ENCODE assay signal across 18 cellular contexts in the genomic region with DNA sequence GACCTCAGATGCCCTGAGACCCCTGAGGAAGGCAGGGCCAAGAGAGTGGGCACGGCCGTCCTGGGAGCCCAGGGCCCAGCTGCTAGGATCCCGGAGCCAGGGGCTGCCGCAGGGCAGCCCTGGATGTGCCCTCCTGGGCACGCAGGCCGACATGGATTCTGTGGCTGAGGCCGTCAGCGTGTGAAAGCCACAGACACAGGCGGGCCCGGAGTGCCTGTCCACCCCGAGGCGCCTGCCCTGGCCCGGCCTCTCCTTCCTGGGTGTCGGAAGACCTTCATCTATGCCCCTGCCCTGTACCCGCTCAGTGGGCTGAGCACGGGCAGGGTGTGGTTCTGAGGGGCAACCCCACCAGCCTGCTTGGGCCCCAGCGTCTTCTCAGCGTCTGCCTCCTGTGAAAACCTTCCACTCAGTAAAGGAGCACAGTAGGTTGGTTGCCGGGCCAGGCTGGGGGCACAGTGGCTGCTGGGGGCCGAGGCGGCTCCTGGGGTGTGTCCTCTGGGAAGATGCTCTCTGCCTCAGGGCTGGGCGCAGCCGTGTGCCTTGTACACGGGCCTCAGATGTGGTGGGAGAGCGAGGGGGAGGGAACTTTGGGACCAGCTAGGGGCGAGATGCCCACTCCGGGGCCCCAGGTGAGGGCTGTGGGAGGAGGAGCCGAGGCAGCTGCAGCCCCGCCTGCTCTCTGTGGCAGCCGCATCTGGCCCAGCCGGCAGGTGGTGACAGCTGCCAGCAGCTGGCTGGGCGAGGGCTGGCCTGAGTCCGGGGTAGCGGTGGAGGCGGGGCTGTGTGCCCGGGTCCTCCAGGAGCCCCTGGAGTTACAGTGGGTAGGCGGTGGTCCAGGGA. TPM values are rescaled to one million over a fixed set of nuclear protein-coding genes. Genes with fewer than 3 reads are reported as not detected.
DNase-seq lines count a peak whose midpoint lies in the region; ATAC-seq and TF ChIP-seq lines count a peak whose summit lies in the region.
"Had no signal": no experiment of that assay in that cellular context is flagged by ENCODE, and none has a peak within 500 bp of the region (broad histone marks: within the 10 kb centered on the region; RNA-seq: fewer than 3 reads in every experiment).

No MANE protein-coding gene starts in this region.

- no peak overlapping the region for H3K4me3 Mint-ChIP-seq in activated CD4-positive, alpha-beta T cell treated with anti-CD3 and anti-CD28 coated beads, Interleukin-2, amount 10 ng/mL, durations not matched to agents 7 days and 5 days
- H3K4me3 Mint-ChIP-seq in stimulated activated memory B cell treated with anti-CD40 and anti-IgM and Interleukin-4, amounts not matched to agents 10 μg/mL and 1 μg/mL and 100 μg/mL, for 72 hours = no peak overlapping the region
- no peak overlapping the region for H3K4me3 Mint-ChIP-seq in CD14-positive monocyte
- H3K4me3 Mint-ChIP-seq: activated CD4-positive, alpha-beta memory T cell treated with anti-CD3 and anti-CD28 coated beads for 36 hours; brain had no signal

- TF ChIP-seq POLR2A in Peyer's patch (IDR thresholded peaks at IDR 0.05) = no peak

- no peaks in the 10 kb centered on the region for H3K27me3 ChIP-seq in Peyer's patch

- no peaks in the 10 kb centered on the region for H3K36me3 ChIP-seq in Peyer's patch
- H3K36me3 ChIP-seq: gastrocnemius medialis, prostate gland had no signal

- H3K9me3 ChIP-seq in Peyer's patch = peaks cover 0 to 4% (median 0%) of the 10 kb centered on the region in 4 donors
- H3K9me3 ChIP-seq: gastrocnemius medialis, prostate gland had no signal

- intact Hi-C loops in CD14-positive monocyte (cut with micrococcal nuclease) = no loop called here

- H3K27ac ChIP-seq in Peyer's patch = no peak overlapping the region
- no peak overlapping the region for H3K27ac ChIP-seq in coronary artery
- H3K27ac ChIP-seq: gastrocnemius medialis, prostate gland had no signal

- peak; percentile 26 for DNase-seq in activated CD4-positive, alpha-beta T cell treated with anti-CD3 and anti-CD28 coated beads for 48 hours
- no peak for DNase-seq in activated CD4-positive, alpha-beta T cell treated with anti-CD3 and anti-CD28 coated beads, Interleukin-2, amount 10 ng/mL, durations not matched to agents 7 days and 5 days
- DNase-seq in LHCN-M2 (ENCODE audit: low read depth) = peak; percentile 14
- peak; percentile 20 for DNase-seq in astrocyte of the hippocampus (ENCODE audit: low read depth, low spot score)
- DNase-seq in CD14-positive monocyte (ENCODE audit: low spot score) = no peak
- DNase-seq in Peyer's patch = no peak
- DNase-seq in coronary artery (ENCODE audit: low spot score) = no peak
- DNase-seq: activated CD4-positive, alpha-beta memory T cell treated with anti-CD3 and anti-CD28 coated beads for 36 hours; activated gamma-delta T cell; gastrocnemius medialis; islet precursor cell; Kasumi-1; NCI-H2171; T-helper 2 cell; trophoblast cell had no signal

- no peaks in the 10 kb centered on the region for H3K4me1 ChIP-seq in Peyer's patch
- H3K4me1 ChIP-seq: prostate gland had no signal

- H3K4me3 ChIP-seq in Peyer's patch = no peak overlapping the region
- no peak overlapping the region for H3K4me3 ChIP-seq in coronary artery
- H3K4me3 ChIP-seq: gastrocnemius medialis, prostate gland had no signal

- no peaks in the 10 kb centered on the region for H3K4me1 Mint-ChIP-seq in activated CD4-positive, alpha-beta T cell treated with anti-CD3 and anti-CD28 coated beads, Interleukin-2, amount 10 ng/mL, durations not matched to agents 7 days and 5 days
- no peaks in the 10 kb centered on the region for H3K4me1 Mint-ChIP-seq in stimulated activated memory B cell treated with anti-CD40 and anti-IgM and Interleukin-4, amounts not matched to agents 10 μg/mL and 1 μg/mL and 100 μg/mL, for 72 hours
- H3K4me1 Mint-ChIP-seq in CD14-positive monocyte = no peaks in the 10 kb centered on the region

- CTCF ChIA-PET in activated CD4-positive, alpha-beta T cell treated with anti-CD3 and anti-CD28 coated beads, Interleukin-2, amount 10 ng/mL, durations not matched to agents 7 days and 5 days (lab: Charles Lee) = no interaction called here

- no peaks in the 10 kb centered on the region for H3K36me3 Mint-ChIP-seq in activated CD4-positive, alpha-beta T cell treated with anti-CD3 and anti-CD28 coated beads, Interleukin-2, amount 10 ng/mL, durations not matched to agents 7 days and 5 days (ENCODE audit: low read depth)
- no peaks in the 10 kb centered on the region for H3K36me3 Mint-ChIP-seq in stimulated activated memory B cell treated with anti-CD40 and anti-IgM and Interleukin-4, amounts not matched to agents 10 μg/mL and 1 μg/mL and 100 μg/mL, for 72 hours
- H3K36me3 Mint-ChIP-seq in CD14-positive monocyte = no peaks in the 10 kb centered on the region
- H3K36me3 Mint-ChIP-seq: activated CD4-positive, alpha-beta memory T cell treated with anti-CD3 and anti-CD28 coated beads for 36 hours; brain had no signal

- no peak overlapping the region for H3K27ac Mint-ChIP-seq in activated CD4-positive, alpha-beta T cell treated with anti-CD3 and anti-CD28 coated beads, Interleukin-2, amount 10 ng/mL, durations not matched to agents 7 days and 5 days
- no peak overlapping the region for H3K27ac Mint-ChIP-seq in stimulated activated memory B cell treated with anti-CD40 and anti-IgM and Interleukin-4, amounts not matched to agents 10 μg/mL and 1 μg/mL and 100 μg/mL, for 72 hours
- H3K27ac Mint-ChIP-seq in CD14-positive monocyte = no peak overlapping the region
- H3K27ac Mint-ChIP-seq: activated CD4-positive, alpha-beta memory T cell treated with anti-CD3 and anti-CD28 coated beads for 36 hours; brain had no signal

- TF ChIP-seq CTCF in CD14-positive monocyte (IDR thresholded peaks at IDR 0.05) = no peak
- TF ChIP-seq CTCF in Peyer's patch (IDR thresholded peaks at IDR 0.05) = peak in 1 of 6 experiments; percentile 15
- no peak for TF ChIP-seq CTCF in coronary artery (IDR thresholded peaks at IDR 0.05)

- no peaks in the 10 kb centered on the region for H3K27me3 Mint-ChIP-seq in activated CD4-positive, alpha-beta T cell treated with anti-CD3 and anti-CD28 coated beads, Interleukin-2, amount 10 ng/mL, durations not matched to agents 7 days and 5 days
- peaks cover 63% of the 10 kb centered on the region for H3K27me3 Mint-ChIP-seq in stimulated activated memory B cell treated with anti-CD40 and anti-IgM and Interleukin-4, amounts not matched to agents 10 μg/mL and 1 μg/mL and 100 μg/mL, for 72 hours
- peaks cover 4 to 17% (median 5%) of the 10 kb centered on the region in 3 donors for H3K27me3 Mint-ChIP-seq in CD14-positive monocyte (ENCODE audit: low read depth in 3 of 3)
- H3K27me3 Mint-ChIP-seq: activated CD4-positive, alpha-beta memory T cell treated with anti-CD3 and anti-CD28 coated beads for 36 hours; brain had no signal

- POLR2A ChIA-PET in activated CD4-positive, alpha-beta T cell treated with anti-CD3 and anti-CD28 coated beads, Interleukin-2, amount 10 ng/mL, durations not matched to agents 7 days and 5 days (lab: Charles Lee) = no interaction called here

- H3K9me3 Mint-ChIP-seq in activated CD4-positive, alpha-beta T cell treated with anti-CD3 and anti-CD28 coated beads, Interleukin-2, amount 10 ng/mL, durations not matched to agents 7 days and 5 days = no peaks in the 10 kb centered on the region
- no peaks in the 10 kb centered on the region for H3K9me3 Mint-ChIP-seq in stimulated activated memory B cell treated with anti-CD40 and anti-IgM and Interleukin-4, amounts not matched to agents 10 μg/mL and 1 μg/mL and 100 μg/mL, for 72 hours
- no peaks in the 10 kb centered on the region for H3K9me3 Mint-ChIP-seq in CD14-positive monocyte
- H3K9me3 Mint-ChIP-seq: activated CD4-positive, alpha-beta memory T cell treated with anti-CD3 and anti-CD28 coated beads for 36 hours; brain had no signal

- ATAC-seq in stimulated activated memory B cell treated with anti-CD40 and anti-IgM and Interleukin-4, amounts not matched to agents 10 μg/mL and 1 μg/mL and 100 μg/mL, for 72 hours = peak; percentile 29
- ATAC-seq: gastrocnemius medialis had no signal

RNA-seq across cellular contexts. Expression of gene FGFRL1, which starts 20.8 kb away (rescaled TPM):
- 10 to 100 TPM; 10.5 to 10.6 TPM for total RNA-seq in activated CD4-positive, alpha-beta T cell treated with anti-CD3 and anti-CD28 coated beads, Interleukin-2, amount 10 ng/mL, durations not matched to agents 7 days and 5 days
- 16.4 and 17.8 TPM in 2 replicates for total RNA-seq in LHCN-M2 (2014; rRNA removed)
- polyA plus RNA-seq in LHCN-M2 (2012) = 12.1 TPM
- under 1 TPM; 0.17 to 0.28 TPM for polyA plus RNA-seq in CD14-positive monocyte
- total RNA-seq in Peyer's patch = 10 to 100 TPM; 10.3 to 29.7 (median 26.8) TPM

RNA-seq across cellular contexts. Expression of gene SLC26A1, which starts 39.0 kb away (rescaled TPM):
- total RNA-seq in activated CD4-positive, alpha-beta T cell treated with anti-CD3 and anti-CD28 coated beads, Interleukin-2, amount 10 ng/mL, durations not matched to agents 7 days and 5 days = under 1 TPM; 0.17 to 0.48 TPM
- total RNA-seq in LHCN-M2 (2014; rRNA removed) = not detected in 2 replicates
- polyA plus RNA-seq in LHCN-M2 (2012) = 0.87 TPM
- under 1 TPM; 0.16 to 0.18 TPM for polyA plus RNA-seq in CD14-positive monocyte
- 10 to 100 TPM in 3 of 4 donors, under 1 TPM in 1; 0.83 to 35.7 (median 24.3) TPM for total RNA-seq in Peyer's patch
- total RNA-seq: activated CD4-positive, alpha-beta memory T cell treated with anti-CD3 and anti-CD28 coated beads for 36 hours had no signal

RNA-seq across cellular contexts. Expression of gene IDUA, which starts 45.3 kb away (rescaled TPM):
- total RNA-seq in activated CD4-positive, alpha-beta T cell treated with anti-CD3 and anti-CD28 coated beads, Interleukin-2, amount 10 ng/mL, durations not matched to agents 7 days and 5 days = 10 to 100 TPM; 35.0 to 43.3 TPM
- 15.8 and 16.8 TPM in 2 replicates for total RNA-seq in LHCN-M2 (2014; rRNA removed)
- 5.7 TPM for polyA plus RNA-seq in LHCN-M2 (2012)
- polyA plus RNA-seq in CD14-positive monocyte = 1 to 10 TPM; 6.4 to 8.5 TPM
- total RNA-seq in Peyer's patch = 100 to 1,000 TPM in 1 of 4 donors, 10 to 100 TPM in 3; 40.4 to 114 (median 71.4) TPM

RNA-seq across cellular contexts. Expression of gene DGKQ, which starts 58.8 kb away (rescaled TPM):
- total RNA-seq in activated CD4-positive, alpha-beta T cell treated with anti-CD3 and anti-CD28 coated beads, Interleukin-2, amount 10 ng/mL, durations not matched to agents 7 days and 5 days = 10 to 100 TPM; 20.5 to 21.3 TPM
- total RNA-seq in LHCN-M2 (2014; rRNA removed) = 15.8 and 20.6 TPM in 2 replicates
- 7.9 TPM for polyA plus RNA-seq in LHCN-M2 (2012)
- polyA plus RNA-seq in CD14-positive monocyte = 1 to 10 TPM in 1 of 2 donors, under 1 TPM in 1; 0.58 to 2.4 TPM
- total RNA-seq in Peyer's patch = 100 to 1,000 TPM in 2 of 4 donors, 10 to 100 TPM in 2; 32.2 to 119 (median 101) TPM

Comparison
In these comparisons a context has a peak if more than half of its experiments do, and no peak if none do; other contexts are left out.
1. DNase-seq: peak in activated CD4-positive, alpha-beta T cell treated with anti-CD3 and anti-CD28 coated beads for 48 hours (single experiment), LHCN-M2 (single experiment) and astrocyte of the hippocampus (single experiment); none in activated CD4-positive, alpha-beta T cell treated with anti-CD3 and anti-CD28 coated beads, Interleukin-2, amount 10 ng/mL, durations not matched to agents 7 days and 5 days (single experiment), CD14-positive monocyte (single experiment), Peyer's patch (0 of 3) and coronary artery (single experiment).